1 cellular context compared by ENCODE assay signal in the genomic region with DNA sequence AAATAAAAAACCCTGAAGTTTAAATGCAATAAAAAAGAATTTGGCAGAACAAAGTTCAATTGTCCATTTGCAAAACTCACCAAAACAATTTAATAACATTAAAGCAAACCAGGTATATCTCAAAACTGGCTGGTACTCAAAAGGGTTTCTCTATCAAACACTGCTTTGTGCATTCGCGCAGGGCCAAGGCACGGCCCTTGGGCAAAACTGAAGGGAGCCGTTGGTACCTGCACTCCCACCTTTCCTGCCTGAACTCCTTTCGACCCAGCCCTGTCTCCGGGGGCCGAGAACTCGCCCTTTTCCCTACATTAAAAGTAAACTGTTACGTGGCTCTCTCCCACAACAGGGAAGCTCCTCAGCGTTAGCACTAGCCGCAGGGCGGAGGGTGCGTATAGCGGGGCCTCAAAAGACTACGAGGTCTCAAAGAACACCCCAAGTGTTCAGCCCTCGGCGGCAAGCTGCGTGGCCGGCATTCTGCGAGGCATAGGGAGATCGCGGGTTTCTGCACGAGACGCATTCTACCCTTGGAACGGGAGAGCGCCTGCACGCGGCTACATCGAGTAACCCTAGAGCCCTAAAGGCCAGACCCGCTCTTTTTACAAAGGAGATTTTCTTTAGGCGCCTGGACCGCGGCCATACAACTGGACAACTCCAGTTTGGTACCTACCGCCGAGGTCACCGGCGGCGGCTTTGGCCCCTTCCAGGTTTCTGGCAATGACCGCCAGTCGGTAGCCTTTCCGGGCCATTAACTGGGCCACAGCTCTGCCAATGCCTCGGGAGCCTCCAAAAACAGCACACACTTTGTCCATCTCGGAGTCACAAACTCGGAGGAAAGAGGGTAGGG.
TF ChIP-seq lines count a peak whose summit lies in the region.

No MANE protein-coding gene starts in this region.

TF ChIP-seq in HepG2, 621 proteins besides CTCF, POLR2A, EP300 and RAD21 (continued from another document and continues in another):
- 0 out of 2 replicates have a peak, but pooled peaks have one; percentile 75 for TF ChIP-seq ZNF670 (CRISPR knock-in tag; IDR thresholded peaks at IDR 0.05; ENCODE audit: borderline replicate concordance)
- TF ChIP-seq ZC3H4 (CRISPR knock-in tag; IDR thresholded peaks at IDR 0.05; ENCODE audit: borderline replicate concordance) = peak; percentile 87
- TF ChIP-seq, protein P1, sequence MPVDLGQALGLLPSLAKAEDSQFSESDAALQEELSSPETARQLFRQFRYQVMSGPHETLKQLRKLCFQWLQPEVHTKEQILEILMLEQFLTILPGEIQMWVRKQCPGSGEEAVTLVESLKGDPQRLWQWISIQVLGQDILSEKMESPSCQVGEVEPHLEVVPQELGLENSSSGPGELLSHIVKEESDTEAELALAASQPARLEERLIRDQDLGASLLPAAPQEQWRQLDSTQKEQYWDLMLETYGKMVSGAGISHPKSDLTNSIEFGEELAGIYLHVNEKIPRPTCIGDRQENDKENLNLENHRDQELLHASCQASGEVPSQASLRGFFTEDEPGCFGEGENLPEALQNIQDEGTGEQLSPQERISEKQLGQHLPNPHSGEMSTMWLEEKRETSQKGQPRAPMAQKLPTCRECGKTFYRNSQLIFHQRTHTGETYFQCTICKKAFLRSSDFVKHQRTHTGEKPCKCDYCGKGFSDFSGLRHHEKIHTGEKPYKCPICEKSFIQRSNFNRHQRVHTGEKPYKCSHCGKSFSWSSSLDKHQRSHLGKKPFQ (CRISPR knock-in tag; IDR thresholded peaks at IDR 0.05; ENCODE audit: insufficient replicate concordance) = peak; percentile 60
- 0 out of 2 replicates have a peak, but pooled peaks have one; percentile 25 for TF ChIP-seq BRD4 (CRISPR knock-in tag; IDR thresholded peaks at IDR 0.05)
- TF ChIP-seq ZNF564 (CRISPR knock-in tag; IDR thresholded peaks at IDR 0.05) = peak; percentile 47; the same call in 1 of the 2 replicates
- TF ChIP-seq, protein P2, sequence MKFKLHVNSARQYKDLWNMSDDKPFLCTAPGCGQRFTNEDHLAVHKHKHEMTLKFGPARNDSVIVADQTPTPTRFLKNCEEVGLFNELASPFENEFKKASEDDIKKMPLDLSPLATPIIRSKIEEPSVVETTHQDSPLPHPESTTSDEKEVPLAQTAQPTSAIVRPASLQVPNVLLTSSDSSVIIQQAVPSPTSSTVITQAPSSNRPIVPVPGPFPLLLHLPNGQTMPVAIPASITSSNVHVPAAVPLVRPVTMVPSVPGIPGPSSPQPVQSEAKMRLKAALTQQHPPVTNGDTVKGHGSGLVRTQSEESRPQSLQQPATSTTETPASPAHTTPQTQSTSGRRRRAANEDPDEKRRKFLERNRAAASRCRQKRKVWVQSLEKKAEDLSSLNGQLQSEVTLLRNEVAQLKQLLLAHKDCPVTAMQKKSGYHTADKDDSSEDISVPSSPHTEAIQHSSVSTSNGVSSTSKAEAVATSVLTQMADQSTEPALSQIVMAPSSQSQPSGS (CRISPR knock-in tag; IDR thresholded peaks at IDR 0.05) = peak; percentile 60
- TF ChIP-seq PHF21A (CRISPR knock-in tag; IDR thresholded peaks at IDR 0.05) = peak; percentile 4; the same call in 1 of the 2 replicates
- no peak for TF ChIP-seq TCF7L2 (IDR thresholded peaks at IDR 0.05; ENCODE audit: low read depth, low read length)
- TF ChIP-seq, protein P3, sequence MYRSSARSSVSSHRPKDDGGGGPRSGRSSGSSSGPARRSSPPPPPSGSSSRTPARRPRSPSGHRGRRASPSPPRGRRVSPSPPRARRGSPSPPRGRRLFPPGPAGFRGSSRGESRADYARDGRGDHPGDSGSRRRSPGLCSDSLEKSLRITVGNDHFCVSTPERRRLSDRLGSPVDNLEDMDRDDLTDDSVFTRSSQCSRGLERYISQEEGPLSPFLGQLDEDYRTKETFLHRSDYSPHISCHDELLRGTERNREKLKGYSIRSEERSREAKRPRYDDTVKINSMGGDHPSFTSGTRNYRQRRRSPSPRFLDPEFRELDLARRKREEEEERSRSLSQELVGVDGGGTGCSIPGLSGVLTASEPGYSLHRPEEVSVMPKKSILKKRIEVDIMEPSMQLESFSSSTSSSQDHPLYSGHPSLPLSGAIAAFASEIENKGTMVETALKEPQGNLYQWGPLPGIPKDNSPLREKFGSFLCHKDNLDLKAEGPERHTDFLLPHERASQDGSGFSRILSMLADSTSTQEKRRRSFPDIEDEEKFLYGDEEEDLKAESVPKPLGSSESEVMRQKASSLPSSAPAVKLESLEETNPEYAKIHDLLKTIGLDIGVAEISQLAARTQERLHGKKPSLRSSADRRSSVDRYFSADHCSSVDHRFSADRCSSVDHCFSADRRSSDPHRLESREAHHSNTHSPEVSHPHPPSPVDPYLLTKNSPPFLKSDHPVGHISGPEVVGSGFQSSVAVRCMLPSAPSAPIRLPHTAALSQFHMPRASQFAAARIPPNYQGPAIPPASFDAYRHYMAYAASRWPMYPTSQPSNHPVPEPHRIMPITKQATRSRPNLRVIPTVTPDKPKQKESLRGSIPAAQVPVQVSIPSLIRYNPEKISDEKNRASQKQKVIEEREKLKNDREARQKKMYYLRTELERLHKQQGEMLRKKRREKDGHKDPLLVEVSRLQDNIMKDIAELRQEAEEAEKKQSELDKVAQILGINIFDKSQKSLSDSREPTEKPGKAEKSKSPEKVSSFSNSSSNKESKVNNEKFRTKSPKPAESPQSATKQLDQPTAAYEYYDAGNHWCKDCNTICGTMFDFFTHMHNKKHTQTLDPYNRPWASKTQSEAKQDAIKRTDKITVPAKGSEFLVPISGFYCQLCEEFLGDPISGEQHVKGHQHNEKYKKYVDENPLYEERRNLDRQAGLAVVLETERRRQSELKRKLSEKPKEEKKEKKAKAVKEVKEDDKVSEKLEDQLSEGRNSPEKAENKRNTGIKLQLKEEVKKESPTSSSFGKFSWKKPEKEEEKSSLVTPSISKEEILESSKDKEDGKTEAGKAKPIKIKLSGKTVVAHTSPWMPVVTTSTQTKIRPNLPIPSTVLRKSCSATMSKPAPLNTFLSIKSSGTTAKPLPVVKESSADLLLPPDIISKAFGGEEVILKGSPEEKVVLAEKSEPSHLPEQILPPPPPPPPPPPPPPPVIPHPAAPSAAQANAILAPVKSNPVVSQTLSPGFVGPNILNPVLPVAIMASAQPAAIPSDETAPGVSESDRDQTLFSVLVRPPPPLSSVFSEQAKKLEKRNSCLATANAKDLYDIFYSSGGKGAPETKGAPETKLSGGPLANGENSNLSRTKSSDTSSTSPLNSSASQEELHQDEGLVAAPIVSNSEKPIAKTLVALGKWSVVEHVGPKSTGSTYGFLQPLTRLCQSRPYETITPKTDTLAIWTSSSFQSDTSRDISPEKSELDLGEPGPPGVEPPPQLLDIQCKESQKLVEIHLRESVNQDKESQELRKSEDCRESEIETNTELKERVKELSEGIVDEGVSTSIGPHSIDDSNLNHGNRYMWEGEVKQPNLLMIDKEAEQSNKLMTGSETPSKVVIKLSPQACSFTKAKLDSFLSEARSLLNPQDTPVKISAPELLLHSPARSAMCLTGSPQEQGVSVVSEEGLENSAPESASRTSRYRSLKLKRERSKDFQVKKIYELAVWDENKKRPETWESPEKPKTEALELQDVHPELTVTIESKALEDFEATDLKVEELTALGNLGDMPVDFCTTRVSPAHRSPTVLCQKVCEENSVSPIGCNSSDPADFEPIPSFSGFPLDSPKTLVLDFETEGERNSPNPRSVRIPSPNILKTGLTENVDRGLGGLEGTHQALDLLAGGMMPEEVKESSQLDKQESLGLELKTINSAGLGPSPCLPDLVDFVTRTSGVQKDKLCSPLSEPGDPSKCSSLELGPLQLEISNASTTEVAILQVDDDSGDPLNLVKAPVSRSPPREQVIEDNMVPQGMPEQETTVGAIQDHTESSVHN (CRISPR knock-in tag; IDR thresholded peaks at IDR 0.05) = no peak
- TF ChIP-seq TRIM24 (CRISPR knock-in tag; IDR thresholded peaks at IDR 0.05) = no peak
- no peak for TF ChIP-seq RCOR2 (CRISPR knock-in tag; IDR thresholded peaks at IDR 0.05)
- TF ChIP-seq, protein P4, sequence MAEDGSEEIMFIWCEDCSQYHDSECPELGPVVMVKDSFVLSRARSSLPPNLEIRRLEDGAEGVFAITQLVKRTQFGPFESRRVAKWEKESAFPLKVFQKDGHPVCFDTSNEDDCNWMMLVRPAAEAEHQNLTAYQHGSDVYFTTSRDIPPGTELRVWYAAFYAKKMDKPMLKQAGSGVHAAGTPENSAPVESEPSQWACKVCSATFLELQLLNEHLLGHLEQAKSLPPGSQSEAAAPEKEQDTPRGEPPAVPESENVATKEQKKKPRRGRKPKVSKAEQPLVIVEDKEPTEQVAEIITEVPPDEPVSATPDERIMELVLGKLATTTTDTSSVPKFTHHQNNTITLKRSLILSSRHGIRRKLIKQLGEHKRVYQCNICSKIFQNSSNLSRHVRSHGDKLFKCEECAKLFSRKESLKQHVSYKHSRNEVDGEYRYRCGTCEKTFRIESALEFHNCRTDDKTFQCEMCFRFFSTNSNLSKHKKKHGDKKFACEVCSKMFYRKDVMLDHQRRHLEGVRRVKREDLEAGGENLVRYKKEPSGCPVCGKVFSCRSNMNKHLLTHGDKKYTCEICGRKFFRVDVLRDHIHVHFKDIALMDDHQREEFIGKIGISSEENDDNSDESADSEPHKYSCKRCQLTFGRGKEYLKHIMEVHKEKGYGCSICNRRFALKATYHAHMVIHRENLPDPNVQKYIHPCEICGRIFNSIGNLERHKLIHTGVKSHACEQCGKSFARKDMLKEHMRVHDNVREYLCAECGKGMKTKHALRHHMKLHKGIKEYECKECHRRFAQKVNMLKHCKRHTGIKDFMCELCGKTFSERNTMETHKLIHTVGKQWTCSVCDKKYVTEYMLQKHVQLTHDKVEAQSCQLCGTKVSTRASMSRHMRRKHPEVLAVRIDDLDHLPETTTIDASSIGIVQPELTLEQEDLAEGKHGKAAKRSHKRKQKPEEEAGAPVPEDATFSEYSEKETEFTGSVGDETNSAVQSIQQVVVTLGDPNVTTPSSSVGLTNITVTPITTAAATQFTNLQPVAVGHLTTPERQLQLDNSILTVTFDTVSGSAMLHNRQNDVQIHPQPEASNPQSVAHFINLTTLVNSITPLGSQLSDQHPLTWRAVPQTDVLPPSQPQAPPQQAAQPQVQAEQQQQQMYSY (CRISPR knock-in tag; IDR thresholded peaks at IDR 0.05) = no peak
- no peak for TF ChIP-seq ZZZ3 (CRISPR knock-in tag; IDR thresholded peaks at IDR 0.05; ENCODE audit: borderline replicate concordance)
- peak; percentile 48; the same call in 1 of the 2 replicates for TF ChIP-seq ATF7-NPFF (CRISPR knock-in tag; IDR thresholded peaks at IDR 0.05; ENCODE audit: low read depth)
- peak; percentile 52; the same call in 1 of the 2 replicates for TF ChIP-seq ZNF350 (CRISPR knock-in tag; IDR thresholded peaks at IDR 0.05; ENCODE audit: borderline replicate concordance, low read depth)
- TF ChIP-seq, protein P5, sequence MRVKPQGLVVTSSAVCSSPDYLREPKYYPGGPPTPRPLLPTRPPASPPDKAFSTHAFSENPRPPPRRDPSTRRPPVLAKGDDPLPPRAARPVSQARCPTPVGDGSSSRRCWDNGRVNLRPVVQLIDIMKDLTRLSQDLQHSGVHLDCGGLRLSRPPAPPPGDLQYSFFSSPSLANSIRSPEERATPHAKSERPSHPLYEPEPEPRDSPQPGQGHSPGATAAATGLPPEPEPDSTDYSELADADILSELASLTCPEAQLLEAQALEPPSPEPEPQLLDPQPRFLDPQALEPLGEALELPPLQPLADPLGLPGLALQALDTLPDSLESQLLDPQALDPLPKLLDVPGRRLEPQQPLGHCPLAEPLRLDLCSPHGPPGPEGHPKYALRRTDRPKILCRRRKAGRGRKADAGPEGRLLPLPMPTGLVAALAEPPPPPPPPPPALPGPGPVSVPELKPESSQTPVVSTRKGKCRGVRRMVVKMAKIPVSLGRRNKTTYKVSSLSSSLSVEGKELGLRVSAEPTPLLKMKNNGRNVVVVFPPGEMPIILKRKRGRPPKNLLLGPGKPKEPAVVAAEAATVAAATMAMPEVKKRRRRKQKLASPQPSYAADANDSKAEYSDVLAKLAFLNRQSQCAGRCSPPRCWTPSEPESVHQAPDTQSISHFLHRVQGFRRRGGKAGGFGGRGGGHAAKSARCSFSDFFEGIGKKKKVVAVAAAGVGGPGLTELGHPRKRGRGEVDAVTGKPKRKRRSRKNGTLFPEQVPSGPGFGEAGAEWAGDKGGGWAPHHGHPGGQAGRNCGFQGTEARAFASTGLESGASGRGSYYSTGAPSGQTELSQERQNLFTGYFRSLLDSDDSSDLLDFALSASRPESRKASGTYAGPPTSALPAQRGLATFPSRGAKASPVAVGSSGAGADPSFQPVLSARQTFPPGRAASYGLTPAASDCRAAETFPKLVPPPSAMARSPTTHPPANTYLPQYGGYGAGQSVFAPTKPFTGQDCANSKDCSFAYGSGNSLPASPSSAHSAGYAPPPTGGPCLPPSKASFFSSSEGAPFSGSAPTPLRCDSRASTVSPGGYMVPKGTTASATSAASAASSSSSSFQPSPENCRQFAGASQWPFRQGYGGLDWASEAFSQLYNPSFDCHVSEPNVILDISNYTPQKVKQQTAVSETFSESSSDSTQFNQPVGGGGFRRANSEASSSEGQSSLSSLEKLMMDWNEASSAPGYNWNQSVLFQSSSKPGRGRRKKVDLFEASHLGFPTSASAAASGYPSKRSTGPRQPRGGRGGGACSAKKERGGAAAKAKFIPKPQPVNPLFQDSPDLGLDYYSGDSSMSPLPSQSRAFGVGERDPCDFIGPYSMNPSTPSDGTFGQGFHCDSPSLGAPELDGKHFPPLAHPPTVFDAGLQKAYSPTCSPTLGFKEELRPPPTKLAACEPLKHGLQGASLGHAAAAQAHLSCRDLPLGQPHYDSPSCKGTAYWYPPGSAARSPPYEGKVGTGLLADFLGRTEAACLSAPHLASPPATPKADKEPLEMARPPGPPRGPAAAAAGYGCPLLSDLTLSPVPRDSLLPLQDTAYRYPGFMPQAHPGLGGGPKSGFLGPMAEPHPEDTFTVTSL (CRISPR knock-in tag; IDR thresholded peaks at IDR 0.05; ENCODE audit: borderline replicate concordance) = peak; percentile 57; the same call in 1 of the 2 replicates
- TF ChIP-seq GZF1 (CRISPR knock-in tag; IDR thresholded peaks at IDR 0.05) = 0 out of 2 replicates have a peak, but pooled peaks have one; percentile 33
- TF ChIP-seq, protein P6, sequence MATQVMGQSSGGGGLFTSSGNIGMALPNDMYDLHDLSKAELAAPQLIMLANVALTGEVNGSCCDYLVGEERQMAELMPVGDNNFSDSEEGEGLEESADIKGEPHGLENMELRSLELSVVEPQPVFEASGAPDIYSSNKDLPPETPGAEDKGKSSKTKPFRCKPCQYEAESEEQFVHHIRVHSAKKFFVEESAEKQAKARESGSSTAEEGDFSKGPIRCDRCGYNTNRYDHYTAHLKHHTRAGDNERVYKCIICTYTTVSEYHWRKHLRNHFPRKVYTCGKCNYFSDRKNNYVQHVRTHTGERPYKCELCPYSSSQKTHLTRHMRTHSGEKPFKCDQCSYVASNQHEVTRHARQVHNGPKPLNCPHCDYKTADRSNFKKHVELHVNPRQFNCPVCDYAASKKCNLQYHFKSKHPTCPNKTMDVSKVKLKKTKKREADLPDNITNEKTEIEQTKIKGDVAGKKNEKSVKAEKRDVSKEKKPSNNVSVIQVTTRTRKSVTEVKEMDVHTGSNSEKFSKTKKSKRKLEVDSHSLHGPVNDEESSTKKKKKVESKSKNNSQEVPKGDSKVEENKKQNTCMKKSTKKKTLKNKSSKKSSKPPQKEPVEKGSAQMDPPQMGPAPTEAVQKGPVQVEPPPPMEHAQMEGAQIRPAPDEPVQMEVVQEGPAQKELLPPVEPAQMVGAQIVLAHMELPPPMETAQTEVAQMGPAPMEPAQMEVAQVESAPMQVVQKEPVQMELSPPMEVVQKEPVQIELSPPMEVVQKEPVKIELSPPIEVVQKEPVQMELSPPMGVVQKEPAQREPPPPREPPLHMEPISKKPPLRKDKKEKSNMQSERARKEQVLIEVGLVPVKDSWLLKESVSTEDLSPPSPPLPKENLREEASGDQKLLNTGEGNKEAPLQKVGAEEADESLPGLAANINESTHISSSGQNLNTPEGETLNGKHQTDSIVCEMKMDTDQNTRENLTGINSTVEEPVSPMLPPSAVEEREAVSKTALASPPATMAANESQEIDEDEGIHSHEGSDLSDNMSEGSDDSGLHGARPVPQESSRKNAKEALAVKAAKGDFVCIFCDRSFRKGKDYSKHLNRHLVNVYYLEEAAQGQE (IDR thresholded peaks at IDR 0.05; ENCODE audit: borderline replicate concordance in 1 of 2, low read depth in 1 of 2, low read length in 2 of 2) = peak in 1 of 2 experiments; percentile 24; a peak in 1 of 4 replicates
